In genomic region chrX:7228226-7228625, GRCh38 we compare ENCODE assay signal across 14 cellular contexts.
DNase-seq lines count a peak whose midpoint lies in the region; TF ChIP-seq lines count a peak whose summit lies in the region.
"Had no signal": no experiment of that assay in that cellular context is flagged by ENCODE, and none has a peak within 500 bp of the region (broad histone marks: within the 10 kb centered on the region; RNA-seq: fewer than 3 reads in every experiment).

No MANE protein-coding gene starts in this region.

- H3K9me3 ChIP-seq in OCI-LY7 (ENCODE audit: low read length) (no peaks in the 10 kb centered on the region), adrenal gland (replicated peaks in 1 of 3) (no peaks in the 10 kb centered on the region)
- H3K9me3 ChIP-seq: Caco-2, HAP-1 had no signal

- H3K4me2 ChIP-seq in OCI-LY7 (ENCODE audit: low read length): peak overlapping the region; percentile 61

- no peaks in the 10 kb centered on the region for H3K27me3 ChIP-seq in adrenal gland

- no TSS peak for BruUV-seq in OCI-LY7 (replicated peaks; lab: Mats Ljungman, UMichigan)

- no peaks in the 10 kb centered on the region for H4K20me1 ChIP-seq in OCI-LY7 (ENCODE audit: insufficient read depth, low read length)

- no peak overlapping the region for H2AFZ ChIP-seq in OCI-LY7 (ENCODE audit: low read length)

- 43 to 95% (median 89%) methylated on average over 2 of the region's 2 CpGs for WGBS in adrenal gland, 4 donors

- no peak for TF ChIP-seq CTCF in OCI-LY7 (conservative IDR thresholded peaks at IDR 0.05; ENCODE audit: low read length)
- no peak for TF ChIP-seq CTCF in adrenal gland (IDR thresholded peaks at IDR 0.05)
- no peak for TF ChIP-seq CTCF in coronary artery (IDR thresholded peaks at IDR 0.05)

- H3K4me1 ChIP-seq in OCI-LY7 (ENCODE audit: insufficient read depth, low read length, poor library complexity, severe bottlenecking) (peaks cover 94% of the 10 kb centered on the region), adrenal gland (replicated peaks in 1 of 2) (no peaks in the 10 kb centered on the region)
- H3K4me1 ChIP-seq: HAP-1 had no signal

- H3K27ac ChIP-seq in OCI-LY7 (ENCODE audit: low read depth, low read length, poor library complexity, severe bottlenecking) (peak overlapping the region; percentile 37), adrenal gland (no peak overlapping the region), coronary artery (no peak overlapping the region)
- H3K27ac ChIP-seq: 22Rv1 had no signal

- peaks cover 5% of the 10 kb centered on the region; the same call in 1 of the 2 replicates for H3K36me3 ChIP-seq in OCI-LY7 (ENCODE audit: insufficient read depth, low read length)
- H3K36me3 ChIP-seq in adrenal gland (replicated peaks in 1 of 2): no peaks in the 10 kb centered on the region
- H3K36me3 ChIP-seq: HAP-1 had no signal

- DNase-seq in NCI-H748 (lab: John Stamatoyannopoulos, UW; ENCODE audit: unreplicated experiment) (peak; percentile 43), NCI-H748 treated with DMSO at 0.1 percent for 48 hours (lab: John Stamatoyannopoulos, UW) (no peak), OCI-LY7 (ENCODE audit: low spot score) (no peak), myocyte (ENCODE audit: low read depth) (peak; percentile 50), mucosa of gallbladder (ENCODE audit: low spot score) (no peak), adrenal gland (no peak), coronary artery (ENCODE audit: low spot score) (no peak)
- DNase-seq: Caco-2; CD8-positive, alpha-beta memory T cell; DND-41; GF-D8; GOT3 had no signal

- peaks cover 99% of the 10 kb centered on the region for H3K79me2 ChIP-seq in OCI-LY7 (ENCODE audit: insufficient read depth, low read depth, low read length)

- POLR2A ChIA-PET in OCI-LY7 (lab: Charles Lee): interaction anchor here (1.2 kb wide), 1 partner anchor 8 kb away, joined by 3 read pairs; no protein-coding TSS in a partner anchor

- intact Hi-C loops in OCI-LY7 (cut with micrococcal nuclease; ENCODE audit: unreplicated experiment) (loop anchor here (10.0 kb wide), 1 partner anchor 143 kb away; no protein-coding TSS in a partner anchor), adrenal gland (cut with DNase I) (no loop called here)

- no peaks in the 10 kb centered on the region for H3K9me2 ChIP-seq in OCI-LY7 (ENCODE audit: insufficient read depth, low read length)

- no peak for TF ChIP-seq POLR2A in adrenal gland (IDR thresholded peaks at IDR 0.05)

- H3K4me3 ChIP-seq in OCI-LY7 (ENCODE audit: low read depth, low read length, poor library complexity, severe bottlenecking) (peak overlapping the region; percentile 49), adrenal gland (no peak overlapping the region), coronary artery (no peak overlapping the region)
- H3K4me3 ChIP-seq: HAP-1 had no signal

- CTCF ChIA-PET in OCI-LY7 (lab: Charles Lee; ENCODE audit: unreplicated experiment): no interaction called here

Comparison
In these comparisons a context has a peak if more than half of its experiments do, and no peak if none do; other contexts are left out.
1. DNase-seq: peak in NCI-H748 (single experiment) and myocyte (single experiment); none in NCI-H748 treated with DMSO at 0.1 percent for 48 hours (single experiment), OCI-LY7 (single experiment), mucosa of gallbladder (single experiment), adrenal gland (0 of 7) and coronary artery (single experiment).